ENCODE assay signal across 15 cellular contexts in the genomic region with DNA sequence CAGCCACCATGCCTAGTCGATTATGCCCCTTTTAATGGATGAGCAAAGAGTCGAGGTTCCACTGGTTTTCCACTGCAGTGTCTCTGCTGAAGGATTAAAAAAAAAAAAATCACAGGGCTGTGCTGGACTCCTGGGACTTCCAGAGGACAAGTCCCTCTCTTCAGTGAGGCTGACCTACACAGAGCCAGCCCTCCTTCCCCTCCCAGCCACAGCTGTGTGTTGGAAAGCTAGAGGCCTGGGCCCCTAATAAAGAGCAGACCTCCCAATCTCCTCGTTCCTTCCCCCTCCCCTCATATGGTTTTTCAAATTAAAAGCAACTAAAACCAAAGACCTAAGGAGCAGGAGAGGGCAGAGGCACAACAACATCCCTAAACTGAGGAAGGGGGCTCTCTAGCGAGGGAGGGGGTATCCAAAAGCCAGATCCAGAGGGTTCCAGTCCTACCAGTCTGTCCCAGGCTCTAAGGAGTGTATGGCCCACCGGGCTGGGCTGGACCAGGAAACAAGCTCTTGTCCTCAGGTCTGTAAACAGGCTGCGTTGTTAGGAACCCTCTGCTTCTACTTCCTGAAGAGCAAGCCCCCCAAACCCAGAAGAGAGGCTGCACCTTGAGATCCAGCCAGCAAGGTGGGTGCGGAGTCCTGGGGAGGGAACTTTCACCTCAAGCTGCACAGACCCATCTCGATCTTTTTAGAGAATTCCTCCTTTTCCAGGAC. TPM values are rescaled to one million over a fixed set of nuclear protein-coding genes. Genes with fewer than 3 reads are reported as not detected.
DNase-seq lines count a peak whose midpoint lies in the region; ATAC-seq, FAIRE-seq and TF ChIP-seq lines count a peak whose summit lies in the region.
"Had no signal": no experiment of that assay in that cellular context is flagged by ENCODE, and none has a peak within 500 bp of the region (broad histone marks: within the 10 kb centered on the region; RNA-seq: fewer than 3 reads in every experiment).

No MANE protein-coding gene starts in this region.

- peaks cover 44% of the 10 kb centered on the region for H3K4me1 ChIP-seq in astrocyte (ENCODE audit: insufficient read depth, low read length)
- H3K4me1 ChIP-seq in stomach, result peaks cover 21 to 46% (median 41%) of the 10 kb centered on the region in 4 donors

- H3K36me3 ChIP-seq in astrocyte (ENCODE audit: insufficient read depth, low read length) (no peaks in the 10 kb centered on the region), stomach (no peaks in the 10 kb centered on the region)

- H3K4me1 Mint-ChIP-seq in activated T-cell treated with anti-CD3 and anti-CD28 coated beads, Interleukin-2, amount 50 U/mL, for 24 hours (ENCODE audit: low read depth), result peaks cover 40% of the 10 kb centered on the region
- peaks cover 36% of the 10 kb centered on the region for H3K4me1 Mint-ChIP-seq in activated T-cell treated with anti-CD3 and anti-CD28 coated beads, Interleukin-2, amount 50 U/mL, for 4 hours (ENCODE audit: low read depth)
- H3K4me1 Mint-ChIP-seq in astrocyte (ENCODE audit: low read depth, unreplicated experiment), result peaks cover 19% of the 10 kb centered on the region
- H3K4me1 Mint-ChIP-seq in stimulated activated naive B cell treated with anti-CD40 and anti-IgM and Interleukin-4, amounts not matched to agents 10 μg/mL and 1 μg/mL and 100 μg/mL, for 72 hours, result peaks cover 19 to 47% of the 10 kb centered on the region in 2 donors

- 25 to 46% (median 30%) methylated on average over 6 to 8 of the region's 8 CpGs for WGBS in stomach, 5 donors

- no peaks in the 10 kb centered on the region for H3K36me3 Mint-ChIP-seq in activated T-cell treated with anti-CD3 and anti-CD28 coated beads, Interleukin-2, amount 50 U/mL, for 24 hours (ENCODE audit: low read depth)
- no peaks in the 10 kb centered on the region for H3K36me3 Mint-ChIP-seq in activated T-cell treated with anti-CD3 and anti-CD28 coated beads, Interleukin-2, amount 50 U/mL, for 4 hours (ENCODE audit: insufficient read depth)
- no peaks in the 10 kb centered on the region for H3K36me3 Mint-ChIP-seq in astrocyte (ENCODE audit: low read depth, unreplicated experiment)
- H3K36me3 Mint-ChIP-seq in stimulated activated naive B cell treated with anti-CD40 and anti-IgM and Interleukin-4, amounts not matched to agents 10 μg/mL and 1 μg/mL and 100 μg/mL, for 72 hours, result no peaks in the 10 kb centered on the region

- TF ChIP-seq POLR2A in stomach (IDR thresholded peaks at IDR 0.05), result no peak

- no peak for ATAC-seq in activated T-cell treated with anti-CD3 and anti-CD28 coated beads, Interleukin-2, amount 50 U/mL, for 4 hours
- ATAC-seq in GM19463 (IDR thresholded peaks at IDR 0.05; ENCODE audit: unreplicated experiment) (no peak), HG03469 (IDR thresholded peaks at IDR 0.05; ENCODE audit: unreplicated experiment) (no peak)
- no peak for ATAC-seq in stimulated activated naive B cell treated with anti-CD40 and anti-IgM and Interleukin-4, amounts not matched to agents 10 μg/mL and 1 μg/mL and 100 μg/mL, for 72 hours (replicated peaks)
- ATAC-seq: esophagus mucosa, HepG2 had no signal

- FAIRE-seq in astrocyte (lab: Jason Lieb, UNC), result no peak
- FAIRE-seq: A204.1, GM18507, HepG2 had no signal

- H3K27ac Mint-ChIP-seq in activated T-cell treated with anti-CD3 and anti-CD28 coated beads, Interleukin-2, amount 50 U/mL, for 24 hours, result no peak overlapping the region
- no peak overlapping the region for H3K27ac Mint-ChIP-seq in astrocyte (ENCODE audit: unreplicated experiment)
- H3K27ac Mint-ChIP-seq in stimulated activated naive B cell treated with anti-CD40 and anti-IgM and Interleukin-4, amounts not matched to agents 10 μg/mL and 1 μg/mL and 100 μg/mL, for 72 hours, result no peak overlapping the region

- H3K4me3 ChIP-seq in astrocyte (ENCODE audit: insufficient read depth, low read depth, low read length) (no peak overlapping the region), stomach (peak overlapping the region; percentile 26 to 54 (median 36))

- intact Hi-C loops in stomach (cut with DNase I; ENCODE audit: low total_unique reads), result loop anchor here (5.0 kb wide), 1 partner anchor 298 kb away; no protein-coding TSS in a partner anchor

- H3K4me3 Mint-ChIP-seq in activated T-cell treated with anti-CD3 and anti-CD28 coated beads, Interleukin-2, amount 50 U/mL, for 24 hours, result peak overlapping the region; percentile 33
- H3K4me3 Mint-ChIP-seq in activated T-cell treated with anti-CD3 and anti-CD28 coated beads, Interleukin-2, amount 50 U/mL, for 4 hours, result no peak overlapping the region
- H3K4me3 Mint-ChIP-seq in astrocyte (ENCODE audit: unreplicated experiment), result peak overlapping the region; percentile 14
- peak overlapping the region in 1 of 2 donors; percentile 81 for H3K4me3 Mint-ChIP-seq in stimulated activated naive B cell treated with anti-CD40 and anti-IgM and Interleukin-4, amounts not matched to agents 10 μg/mL and 1 μg/mL and 100 μg/mL, for 72 hours

- no peaks in the 10 kb centered on the region for H3K9me3 Mint-ChIP-seq in activated T-cell treated with anti-CD3 and anti-CD28 coated beads, Interleukin-2, amount 50 U/mL, for 24 hours
- H3K9me3 Mint-ChIP-seq in activated T-cell treated with anti-CD3 and anti-CD28 coated beads, Interleukin-2, amount 50 U/mL, for 4 hours, result no peaks in the 10 kb centered on the region
- peaks cover 2% of the 10 kb centered on the region for H3K9me3 Mint-ChIP-seq in astrocyte (ENCODE audit: unreplicated experiment)
- H3K9me3 Mint-ChIP-seq in stimulated activated naive B cell treated with anti-CD40 and anti-IgM and Interleukin-4, amounts not matched to agents 10 μg/mL and 1 μg/mL and 100 μg/mL, for 72 hours, result no peaks in the 10 kb centered on the region

- H3K27ac ChIP-seq in astrocyte (ENCODE audit: low read depth, low read length) (no peak overlapping the region), stomach (peak overlapping the region in 4 of 5 donors; percentile 18 to 80 (median 60))

- peak overlapping the region; percentile 92 for H3K4me2 ChIP-seq in astrocyte (ENCODE audit: low read length)

- TF ChIP-seq EP300 in stomach (IDR thresholded peaks at IDR 0.05), result no peak

- H3K79me2 ChIP-seq in astrocyte (ENCODE audit: insufficient read depth, low read length), result peaks cover 2% of the 10 kb centered on the region

- H2AFZ ChIP-seq in astrocyte (ENCODE audit: low read depth, low read length), result peak overlapping the region; percentile 76

- no peak overlapping the region for H3K9ac ChIP-seq in astrocyte (ENCODE audit: low read length)

- H3K27me3 ChIP-seq in astrocyte (ENCODE audit: insufficient read depth, low read length) (no peaks in the 10 kb centered on the region), stomach (peaks cover 7 to 82% (median 57%) of the 10 kb centered on the region in 3 donors)

- peaks cover 91% of the 10 kb centered on the region for H3K27me3 Mint-ChIP-seq in activated T-cell treated with anti-CD3 and anti-CD28 coated beads, Interleukin-2, amount 50 U/mL, for 24 hours
- peaks cover 76% of the 10 kb centered on the region for H3K27me3 Mint-ChIP-seq in activated T-cell treated with anti-CD3 and anti-CD28 coated beads, Interleukin-2, amount 50 U/mL, for 4 hours (ENCODE audit: low read depth)
- H3K27me3 Mint-ChIP-seq in astrocyte (ENCODE audit: low read depth, unreplicated experiment), result peaks cover 49% of the 10 kb centered on the region
- peaks cover 70 to 92% of the 10 kb centered on the region in 2 donors for H3K27me3 Mint-ChIP-seq in stimulated activated naive B cell treated with anti-CD40 and anti-IgM and Interleukin-4, amounts not matched to agents 10 μg/mL and 1 μg/mL and 100 μg/mL, for 72 hours

- no peaks in the 10 kb centered on the region for H4K20me1 ChIP-seq in astrocyte (ENCODE audit: insufficient read depth, low read length)

- H3K9me3 ChIP-seq in astrocyte (ENCODE audit: insufficient read depth, low read depth, low read length), result no peaks in the 10 kb centered on the region
- no peaks in the 10 kb centered on the region for H3K9me3 ChIP-seq in stomach

- DNase-seq in activated T-cell treated with anti-CD3 and anti-CD28 coated beads, Interleukin-2, amount 50 U/mL, for 24 hours, result no peak
- no peak for DNase-seq in activated T-cell treated with anti-CD3 and anti-CD28 coated beads, Interleukin-2, amount 50 U/mL, for 4 hours
- no peak for DNase-seq in astrocyte (ENCODE audit: low read depth)
- peak; percentile 39 for DNase-seq in left kidney (ENCODE audit: low read depth, low spot score)
- DNase-seq in stomach, result no peak
- no peak for DNase-seq in stimulated activated naive B cell treated with anti-CD40 and anti-IgM and Interleukin-4, amounts not matched to agents 10 μg/mL and 1 μg/mL and 100 μg/mL, for 72 hours
- DNase-seq: activated T-cell treated with anti-CD3 and anti-CD28 coated beads for 4 hours, NCI-H2029, T1000 had no signal

- TF ChIP-seq CTCF in astrocyte (IDR thresholded peaks at IDR 0.05; ENCODE audit: insufficient read depth, low read depth, low read length) (no peak), stomach (IDR thresholded peaks at IDR 0.05) (no peak)

RNA-seq across cellular contexts. Expression of gene PDGFRA, which starts 4.0 kb away (rescaled TPM):
- under 1 TPM; 0.05 to 0.22 (median 0.11) TPM for total RNA-seq in activated T-cell treated with anti-CD3 and anti-CD28 coated beads, Interleukin-2, amount 50 U/mL, for 4 hours
- 9.2 and 12.6 TPM in 2 replicates for total RNA-seq in astrocyte
- 100 to 1,000 TPM in 2 of 5 donors, 10 to 100 TPM in 3; 44.6 to 371 (median 84.0) TPM for total RNA-seq in stomach
- 10 to 100 TPM in 2 of 3 donors, 1 to 10 TPM in 1; 8.2 to 32.1 (median 19.3) TPM for polyA plus RNA-seq in stomach
- polyA plus RNA-seq: HepG2 had no signal
